ENCODE assay signal across 8 cellular contexts in the genomic region with DNA sequence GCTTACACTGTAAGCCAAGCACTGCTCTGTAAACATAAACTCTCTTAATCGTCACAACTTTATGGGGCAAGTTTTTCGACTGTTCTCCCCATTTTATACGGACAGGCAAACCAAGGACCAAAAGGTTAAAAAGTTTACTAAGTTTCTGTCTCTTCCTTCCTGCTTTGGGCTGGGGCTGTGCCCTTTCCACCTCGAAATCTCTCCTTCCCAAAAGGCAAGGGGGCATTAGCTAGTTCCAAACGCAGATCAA. TPM values are rescaled to one million over a fixed set of nuclear protein-coding genes. Genes with fewer than 3 reads are reported as not detected.
DNase-seq lines count a peak whose midpoint lies in the region; ATAC-seq, FAIRE-seq and TF ChIP-seq lines count a peak whose summit lies in the region.

No MANE protein-coding gene starts in this region.

- H3K4me3 ChIP-seq in AG10803 (ENCODE audit: low read length) (peak overlapping the region; percentile 99), MG63 (peak overlapping the region; percentile 96), dorsolateral prefrontal cortex (peak overlapping the region; percentile 67 to 100 (median 98))

- H3K9me3 Mint-ChIP-seq in natural killer cell, result no peaks in the 10 kb centered on the region

- H3K27me3 ChIP-seq in MG63 (no peaks in the 10 kb centered on the region), dorsolateral prefrontal cortex (no peaks in the 10 kb centered on the region)

- DNase-seq in AG10803 (ENCODE audit: low read depth) (no peak), MG63 (no peak), dorsolateral prefrontal cortex (no peak), natural killer cell (no peak), NCI-H345 treated with DMSO at 0.1 percent for 48 hours (lab: John Stamatoyannopoulos, UW; ENCODE audit: unreplicated experiment) (no peak), H54 (ENCODE audit: insufficient read length, low spot score) (no peak), putamen (ENCODE audit: low spot score) (no peak)
- DNase-seq in stimulated activated CD4-positive, alpha-beta T cell treated with anti-CD3 and anti-CD28 coated beads, Interleukin-12 subunit alpha, Interleukin-12 subunit beta, amount 100 ng/mL, for 4 hours, result no peak

- intact Hi-C loops in dorsolateral prefrontal cortex (cut with DNase I), result loop anchor here (1.0 to 10.0 kb wide), 4 partner anchors 44 to 116 kb away; a partner anchor contains a TSS
- intact Hi-C loops in natural killer cell (cut with micrococcal nuclease), result loop anchor here (1.0 to 5.0 kb wide), 5 partner anchors 25 to 138 kb away; a partner anchor contains a TSS

- peaks cover 22% of the 10 kb centered on the region for H3K36me3 ChIP-seq in MG63

- no peak for ATAC-seq in natural killer cell

- H3K4me3 Mint-ChIP-seq in natural killer cell, result peak overlapping the region; percentile 99

- H3K27ac ChIP-seq in dorsolateral prefrontal cortex, result peak overlapping the region; percentile 22 to 100 (median 100)

- peak overlapping the region; percentile 97 to 99 for H3K27ac Mint-ChIP-seq in natural killer cell

- H3K27me3 Mint-ChIP-seq in natural killer cell (ENCODE audit: low read depth in 2 of 2), result peaks cover 0 to 6% of the 10 kb centered on the region in 2 donors

- peaks cover 24 to 46% of the 10 kb centered on the region in 2 donors for H3K4me1 Mint-ChIP-seq in natural killer cell

- no peak for TF ChIP-seq CTCF in AG10803 (conservative IDR thresholded peaks at IDR 0.05; ENCODE audit: low read length)
- no peak for TF ChIP-seq CTCF in dorsolateral prefrontal cortex (IDR thresholded peaks at IDR 0.05 in 54 of 56, conservative IDR thresholded peaks at IDR 0.05 in 2 of 56; ENCODE audit: low read depth in 1 of 56, partially characterized antibody in 56 of 56)
- TF ChIP-seq CTCF in natural killer cell (IDR thresholded peaks at IDR 0.05), result no peak

- H3K9me3 ChIP-seq in MG63, result no peaks in the 10 kb centered on the region

- H3K36me3 Mint-ChIP-seq in natural killer cell, result peaks cover 12% of the 10 kb centered on the region

- TF ChIP-seq POLR2A in H54 (IDR thresholded peaks at IDR 0.05; ENCODE audit: low read depth, low read length), result no peak

- no peak for FAIRE-seq in H54 (lab: Jason Lieb, UNC)

RNA-seq across cellular contexts. Expression of a gene that starts 2.2 kb away (rescaled TPM):
- 85.7 and 102 TPM in 2 replicates for total RNA-seq in MG63 (2014; rRNA removed; shearing (Covaris generic); ENCODE audit: low replicate concordance)
- total RNA-seq in dorsolateral prefrontal cortex (100 to 1,000 TPM; 163 to 440 (median 240) TPM), natural killer cell (1,000 to 10,000 TPM; 1,182 to 2,122 (median 1,520) TPM)

RNA-seq across cellular contexts. Expression of a gene that starts 4.9 kb away (rescaled TPM):
- 0.03 and 0.05 TPM in 2 replicates for total RNA-seq in MG63 (2014; rRNA removed; shearing (Covaris generic); ENCODE audit: low replicate concordance)
- total RNA-seq in dorsolateral prefrontal cortex, result 10 to 100 TPM in 1 of 120 experiments, 1 to 10 TPM in 119; 1.8 to 14.5 (median 4.1) TPM
- 10 to 100 TPM; 13.7 to 19.4 (median 15.6) TPM for total RNA-seq in natural killer cell

RNA-seq across cellular contexts. Expression of a gene that starts 43.7 kb away (rescaled TPM):
- 335 and 636 TPM in 2 replicates for total RNA-seq in MG63 (2014; rRNA removed; shearing (Covaris generic); ENCODE audit: low replicate concordance)
- total RNA-seq in dorsolateral prefrontal cortex, result 100 to 1,000 TPM in 6 of 120 experiments, 10 to 100 TPM in 114; 46.4 to 115 (median 74.8) TPM
- 10 to 100 TPM; 42.4 to 60.8 (median 44.8) TPM for total RNA-seq in natural killer cell

RNA-seq across cellular contexts. Expression of a gene that starts 53.0 kb away (rescaled TPM):
- not detected in 2 replicates for total RNA-seq in MG63 (2014; rRNA removed; shearing (Covaris generic); ENCODE audit: low replicate concordance)
- total RNA-seq in dorsolateral prefrontal cortex (10 to 100 TPM in 12 of 120 experiments, 1 to 10 TPM in 107, under 1 TPM in 1; 0.81 to 14.6 (median 4.8) TPM), natural killer cell (not detected)
